10 cellular contexts compared by ENCODE assay signal in the genomic region with DNA sequence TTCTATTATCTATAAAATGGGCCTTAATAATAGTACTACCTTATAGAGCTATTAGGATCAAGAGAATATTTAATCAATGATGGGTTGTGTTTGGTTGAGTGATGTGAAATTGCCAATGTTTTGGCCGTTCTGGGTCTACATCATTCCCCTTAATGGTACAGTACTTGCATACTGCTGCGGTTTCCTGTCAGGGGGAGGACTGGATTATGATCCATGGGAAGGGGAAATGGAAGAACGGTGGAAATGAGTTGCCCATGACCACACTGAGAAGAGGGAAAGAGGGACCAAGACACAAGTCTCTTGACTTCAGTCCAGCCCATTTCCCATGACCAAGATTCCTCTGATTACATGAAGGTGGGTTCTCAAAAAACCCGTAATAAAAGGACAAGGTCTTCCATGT. TPM values are rescaled to one million over a fixed set of nuclear protein-coding genes. Genes with fewer than 3 reads are reported as not detected.
DNase-seq lines count a peak whose midpoint lies in the region; ATAC-seq, FAIRE-seq and TF ChIP-seq lines count a peak whose summit lies in the region.
"Had no signal": no experiment of that assay in that cellular context is flagged by ENCODE, and none has a peak within 500 bp of the region (broad histone marks: within the 10 kb centered on the region; RNA-seq: fewer than 3 reads in every experiment).

No MANE protein-coding gene starts in this region.

- peak overlapping the region in 3 of 9 donors; percentile 77 to 88 (median 86) for H3K27ac Mint-ChIP-seq in naive thymus-derived CD4-positive, alpha-beta T cell

- FAIRE-seq in A549 (lab: Jason Lieb, UNC): no peak
- FAIRE-seq: islet of Langerhans had no signal

- BruUV-seq in HCT116 (replicated peaks; lab: Mats Ljungman, UMichigan): no TSS peak

- H3K4me2 ChIP-seq in A549 (peak overlapping the region; percentile 84; the same call in 2 of the 3 replicates), HCT116 (ENCODE audit: low read length) (peak overlapping the region; percentile 90; the same call in 1 of the 2 replicates)

- H3K79me2 ChIP-seq in HCT116 (ENCODE audit: insufficient read depth, low read length): peaks cover 11% of the 10 kb centered on the region

- H3K36me3 Mint-ChIP-seq in naive thymus-derived CD4-positive, alpha-beta T cell: peaks cover 10 to 28% (median 22%) of the 10 kb centered on the region in 5 donors

- no peak overlapping the region for H3K27ac ChIP-seq in A549
- H3K27ac ChIP-seq in HCT116 (ENCODE audit: low read depth, low read length): no peak overlapping the region
- peak overlapping the region; percentile 93 to 95 for H3K27ac ChIP-seq in ascending aorta
- peak overlapping the region; percentile 78 for H3K27ac ChIP-seq in naive thymus-derived CD4-positive, alpha-beta T cell (ENCODE audit: low read depth, low read length)

- H3K9ac ChIP-seq in HCT116 (ENCODE audit: low read length): no peak overlapping the region

- no peak for TF ChIP-seq EP300 in A549 (IDR thresholded peaks at IDR 0.05)

- no peak for TF ChIP-seq RAD21 in A549 (conservative IDR thresholded peaks at IDR 0.05 in 1 of 2, IDR thresholded peaks at IDR 0.05 in 1 of 2)
- no peak for TF ChIP-seq RAD21 in HCT116 (IDR thresholded peaks at IDR 0.05; ENCODE audit: low read depth)

- TF ChIP-seq CTCF in A549 (IDR thresholded peaks at IDR 0.05) (no peak), HCT116 (IDR thresholded peaks at IDR 0.05 in 2 of 3, conservative IDR thresholded peaks at IDR 0.05 in 1 of 3; ENCODE audit: borderline replicate concordance in 1 of 3, insufficient read depth in 1 of 3, low read depth in 2 of 3, low read length in 2 of 3) (no peak), ascending aorta (IDR thresholded peaks at IDR 0.05) (no peak), GM13977 (IDR thresholded peaks at IDR 0.05; ENCODE audit: extremely low read depth, insufficient read depth, missing control alignments) (no peak)

- H3K9me3 ChIP-seq in A549: peaks cover 3% of the 10 kb centered on the region; the same call in 1 of the 3 replicates
- H3K9me3 ChIP-seq in HCT116 (ENCODE audit: control insufficient read depth in 1 of 2, insufficient read depth in 1 of 2, low read depth in 1 of 2, low read length in 2 of 2): no peaks in the 10 kb centered on the region
- H3K9me3 ChIP-seq in ascending aorta: no peaks in the 10 kb centered on the region
- H3K9me3 ChIP-seq in naive thymus-derived CD4-positive, alpha-beta T cell (ENCODE audit: control insufficient read depth in 2 of 3, low read length in 3 of 3): no peaks in the 10 kb centered on the region

- no peak for ATAC-seq in A549
- no peak for ATAC-seq in HCT116
- ATAC-seq in naive thymus-derived CD4-positive, alpha-beta T cell: no peak
- no peak for ATAC-seq in HG03025 (IDR thresholded peaks at IDR 0.05; ENCODE audit: low FRiP score, unreplicated experiment)
- ATAC-seq in GM18498 (IDR thresholded peaks at IDR 0.05; ENCODE audit: unreplicated experiment): no peak

- intact Hi-C loops in HCT116 (cut with micrococcal nuclease): no loop called here
- intact Hi-C loops in ascending aorta (cut with DNase I): loop anchor here (5.0 to 10.0 kb wide), 4 partner anchors 714 to 1636 kb away; a partner anchor contains a TSS
- intact Hi-C loops in naive thymus-derived CD4-positive, alpha-beta T cell (cut with micrococcal nuclease): no loop called here

- H3K4me3 Mint-ChIP-seq in naive thymus-derived CD4-positive, alpha-beta T cell: peak overlapping the region; percentile 35 to 97 (median 94)

- RAD21 ChIA-PET in HCT116 (lab: Charles Lee; ENCODE audit: low non-redundant PET in 1 of 2, low total read pairs in 2 of 2, uncharacterized antibody in 2 of 2, unreplicated experiment in 2 of 2): no interaction called here

- 93% methylated on average over 4 of the region's 4 CpGs for WGBS in A549 (ENCODE audit: missing lambda C conversion rate)

- peaks cover 0 to 24% (median 22%) of the 10 kb centered on the region in 7 donors for H3K4me1 Mint-ChIP-seq in naive thymus-derived CD4-positive, alpha-beta T cell

- H3K27me3 Mint-ChIP-seq in naive thymus-derived CD4-positive, alpha-beta T cell: no peaks in the 10 kb centered on the region

- no peaks in the 10 kb centered on the region for H3K9me2 ChIP-seq in HCT116 (ENCODE audit: insufficient read depth)

- peak overlapping the region; percentile 75 for H2AFZ ChIP-seq in HCT116 (ENCODE audit: low read depth, low read length, poor library complexity, severe bottlenecking)

- H3K27me3 ChIP-seq in HCT116 (ENCODE audit: insufficient read depth, low read length) (no peaks in the 10 kb centered on the region), ascending aorta (no peaks in the 10 kb centered on the region)
- H3K27me3 ChIP-seq in naive thymus-derived CD4-positive, alpha-beta T cell (ENCODE audit: control insufficient read depth in 2 of 2, insufficient read depth in 2 of 2, low read length in 2 of 2): no peaks in the 10 kb centered on the region

- CTCF ChIA-PET in A549 (lab: Yijun Ruan, JAX): no interaction called here
- CTCF ChIA-PET in HCT116 (lab: Charles Lee): no interaction called here
- CTCF ChIA-PET in naive thymus-derived CD4-positive, alpha-beta T cell (lab: Charles Lee): no interaction called here

- H3K36me3 ChIP-seq in HCT116 (ENCODE audit: control insufficient read depth in 1 of 2, insufficient read depth in 2 of 2, low read length in 2 of 2) (peaks cover 9 to 11% of the 10 kb centered on the region in 2 experiments; a peak in 3 of 4 replicates), ascending aorta (peaks cover 6 to 22% of the 10 kb centered on the region in 2 donors)
- H3K36me3 ChIP-seq in naive thymus-derived CD4-positive, alpha-beta T cell (ENCODE audit: control insufficient read depth in 2 of 3, insufficient read depth in 3 of 3, low read length in 3 of 3): peaks cover 4 to 20% (median 5%) of the 10 kb centered on the region in 3 experiments

- in situ Hi-C loops in GM13977 (cut with MboI; ENCODE audit: low pct_unique_long_range_greater_than_20kb, low sequenced_read_pairs, unreplicated experiment): no loop called here

- peaks cover 0 to 2% (median 0%) of the 10 kb centered on the region in 11 donors for H3K9me3 Mint-ChIP-seq in naive thymus-derived CD4-positive, alpha-beta T cell

- peaks cover 25% of the 10 kb centered on the region for H3K4me1 ChIP-seq in A549
- H3K4me1 ChIP-seq in HCT116 (ENCODE audit: control insufficient read depth in 1 of 2, insufficient read depth in 2 of 2, low read length in 2 of 2): peaks cover 9 to 36% of the 10 kb centered on the region in 2 experiments; a peak in 3 of 4 replicates
- peaks cover 12 to 17% of the 10 kb centered on the region in 2 donors for H3K4me1 ChIP-seq in ascending aorta
- peaks cover 13 to 15% of the 10 kb centered on the region in 2 donors for H3K4me1 ChIP-seq in naive thymus-derived CD4-positive, alpha-beta T cell (ENCODE audit: control insufficient read depth in 2 of 2, insufficient read depth in 2 of 2, low read length in 2 of 2)

- no peak overlapping the region for H3K4me3 ChIP-seq in A549
- no peak overlapping the region for H3K4me3 ChIP-seq in HCT116 (replicated peaks in 1 of 2; ENCODE audit: low read depth in 1 of 2, low read length in 2 of 2)
- peak overlapping the region; percentile 78 to 99 for H3K4me3 ChIP-seq in ascending aorta
- no peak overlapping the region for H3K4me3 ChIP-seq in naive thymus-derived CD4-positive, alpha-beta T cell (ENCODE audit: low read length)

- TF ChIP-seq POLR2A in A549 (IDR thresholded peaks at IDR 0.05; ENCODE audit: low read length) (no peak), HCT116 (IDR thresholded peaks at IDR 0.05; ENCODE audit: borderline replicate concordance, extremely low read depth, insufficient read depth, insufficient read length) (no peak)

- POLR2A ChIA-PET in A549 (lab: Yijun Ruan, JAX): no interaction called here
- POLR2A ChIA-PET in HCT116 (lab: Charles Lee): no interaction called here
- POLR2A ChIA-PET in naive thymus-derived CD4-positive, alpha-beta T cell (lab: Charles Lee): interaction anchor here (0.9 kb wide), 1 partner anchor 54 kb away, joined by 3 read pairs; no protein-coding TSS in a partner anchor

- no peaks in the 10 kb centered on the region for H4K20me1 ChIP-seq in HCT116 (ENCODE audit: insufficient read depth)

- DNase-seq in A549 (ENCODE audit: low read depth in 1 of 2, low spot score in 1 of 2) (no peak), HCT116 (ENCODE audit: low read depth, low spot score) (no peak), ascending aorta (ENCODE audit: low spot score in 2 of 2) (no peak), GM13977 (ENCODE audit: low spot score) (no peak), NCI-H2081 treated with DMSO at 0.1 percent for 48 hours (lab: John Stamatoyannopoulos, UW) (no peak)
- no peak for DNase-seq in naive thymus-derived CD4-positive, alpha-beta T cell
- DNase-seq: stimulated activated CD4-positive, alpha-beta T cell treated with anti-CD3 and anti-CD28 coated beads, Interleukin-4, amount 100 ng/mL, for 4 hours had no signal

RNA-seq across cellular contexts. Expression of a gene that starts 1.0 kb away (rescaled TPM):
- polyA plus RNA-seq in A549 (2011; rRNA removed) (170 and 217 TPM in 2 replicates), A549 (2017; fragmentation: RNase III; extraction: RNeasy Plus Mini Kit Qiagen cat#74134 plus additional on column Dnase treatment) (219 to 232 TPM (median 226 TPM) in 3 replicates)
- polyA plus RNA-seq in A549 (2012; cell fraction: cytosol; rRNA removed): 443 and 463 TPM in 2 replicates
- 451 and 497 TPM in 2 replicates for polyA plus RNA-seq in A549 (2012; cell fraction: nucleus; rRNA removed)
- polyA minus RNA-seq in A549 (2011; rRNA and poly(A)+ RNA removed): 97.7 and 105 TPM in 2 replicates
- total RNA-seq in HCT116 (2021; ENCODE audit: unreplicated experiment) (156 TPM), ascending aorta (145 TPM)
- polyA plus RNA-seq in HCT116 (2012): 179 and 202 TPM in 2 replicates
- 10 to 100 TPM; 44.2 to 76.6 (median 62.3) TPM for total RNA-seq in naive thymus-derived CD4-positive, alpha-beta T cell
- 100 to 1,000 TPM; 169 to 187 TPM for polyA plus RNA-seq in naive thymus-derived CD4-positive, alpha-beta T cell

RNA-seq across cellular contexts. Expression of a gene that starts 36.1 kb away (rescaled TPM):
- polyA plus RNA-seq in A549 (2011; rRNA removed) (20.2 and 26.8 TPM in 2 replicates), A549 (2017; fragmentation: RNase III; extraction: RNeasy Plus Mini Kit Qiagen cat#74134 plus additional on column Dnase treatment) (18.7 to 19.8 TPM (median 19.7 TPM) in 3 replicates)
- 13.1 and 16.3 TPM in 2 replicates for polyA plus RNA-seq in A549 (2012; cell fraction: cytosol; rRNA removed)
- polyA plus RNA-seq in A549 (2012; cell fraction: nucleus; rRNA removed): 27.8 and 31.6 TPM in 2 replicates
- polyA minus RNA-seq in A549 (2011; rRNA and poly(A)+ RNA removed): 22.1 and 35.4 TPM in 2 replicates
- total RNA-seq in HCT116 (2021; ENCODE audit: unreplicated experiment) (28.0 TPM), ascending aorta (29.2 TPM)
- 15.9 and 16.8 TPM in 2 replicates for polyA plus RNA-seq in HCT116 (2012)
- 10 to 100 TPM; 20.0 to 33.7 (median 26.8) TPM for total RNA-seq in naive thymus-derived CD4-positive, alpha-beta T cell
- 10 to 100 TPM; 22.0 to 40.6 TPM for polyA plus RNA-seq in naive thymus-derived CD4-positive, alpha-beta T cell

RNA-seq across cellular contexts. Expression of a gene that starts 55.9 kb away (rescaled TPM):
- polyA plus RNA-seq in A549 (2011; rRNA removed) (14.0 and 17.6 TPM in 2 replicates), A549 (2017; fragmentation: RNase III; extraction: RNeasy Plus Mini Kit Qiagen cat#74134 plus additional on column Dnase treatment) (7.9 to 9.0 TPM (median 8.4 TPM) in 3 replicates)
- polyA plus RNA-seq in A549 (2012; cell fraction: cytosol; rRNA removed): 11.8 and 13.2 TPM in 2 replicates
- 6.1 and 7.5 TPM in 2 replicates for polyA plus RNA-seq in A549 (2012; cell fraction: nucleus; rRNA removed)
- 25.5 and 30.1 TPM in 2 replicates for polyA minus RNA-seq in A549 (2011; rRNA and poly(A)+ RNA removed)
- total RNA-seq in HCT116 (2021; ENCODE audit: unreplicated experiment) (12.9 TPM), ascending aorta (13.1 TPM)
- 10.4 and 12.1 TPM in 2 replicates for polyA plus RNA-seq in HCT116 (2012)
- 10 to 100 TPM in 2 of 5 experiments, 1 to 10 TPM in 3; 6.3 to 13.9 (median 9.6) TPM for total RNA-seq in naive thymus-derived CD4-positive, alpha-beta T cell
- 10 to 100 TPM; 13.4 to 15.9 TPM for polyA plus RNA-seq in naive thymus-derived CD4-positive, alpha-beta T cell

Comparison
In these comparisons a context has a peak if more than half of its experiments do, and no peak if none do; other contexts are left out.
1. H3K27ac ChIP-seq: peak in ascending aorta (2 of 2) and naive thymus-derived CD4-positive, alpha-beta T cell (single experiment); none in A549 (0 of 2) and HCT116 (single experiment).
2. H3K4me3 ChIP-seq: peak in ascending aorta (2 of 2); none in A549 (single experiment), HCT116 (0 of 2) and naive thymus-derived CD4-positive, alpha-beta T cell (single experiment).